ENCODE assay signal across 30 cellular contexts in the genomic region with DNA sequence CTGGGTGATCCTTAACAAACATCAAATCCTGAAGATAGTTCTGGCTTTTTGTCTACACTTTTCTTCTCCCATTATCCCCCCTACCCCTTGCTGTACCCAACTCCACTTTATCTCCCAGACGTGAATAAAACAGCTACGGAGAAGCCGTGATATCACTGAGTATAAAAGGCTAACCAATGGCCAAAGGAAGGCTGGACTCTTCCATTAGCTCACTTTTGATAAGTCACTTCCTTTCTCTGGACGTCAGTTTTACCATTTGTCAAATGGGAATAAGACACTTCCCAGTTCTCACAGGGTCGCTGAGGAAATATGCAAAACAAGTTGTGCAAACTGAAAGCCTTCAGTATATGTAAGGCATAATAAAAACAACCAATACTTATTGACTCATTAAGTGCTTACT. TPM values are rescaled to one million over a fixed set of nuclear protein-coding genes. Genes with fewer than 3 reads are reported as not detected.
A peak's percentile ranks its signal among the peaks of the same experiment; 100 is the strongest.
DNase-seq lines count a peak whose midpoint lies in the region; ATAC-seq, FAIRE-seq and TF ChIP-seq lines count a peak whose summit lies in the region.
"Had no signal": no experiment of that assay in that cellular context is flagged by ENCODE, and none has a peak within 500 bp of the region (broad histone marks: within the 10 kb centered on the region; RNA-seq: fewer than 3 reads in every experiment).

No MANE protein-coding gene starts in this region.

- peak overlapping the region; percentile 30; the same call in 1 of the 2 replicates for H2AK5ac ChIP-seq in IMR-90 (ENCODE audit: low read depth, low read length)

- no peak for TF ChIP-seq RAD21 in IMR-90 (IDR thresholded peaks at IDR 0.05; ENCODE audit: low read length)

- no peaks in the 10 kb centered on the region for H3K79me2 ChIP-seq in astrocyte (ENCODE audit: insufficient read depth, low read length)
- H3K79me2 ChIP-seq in smooth muscle cell (ENCODE audit: low read depth) = no peaks in the 10 kb centered on the region

- no peak overlapping the region; the same call in 2 of the 3 replicates for H2BK15ac ChIP-seq in IMR-90 (ENCODE audit: low read depth, low read length)

- H3K9me3 Mint-ChIP-seq in astrocyte (ENCODE audit: unreplicated experiment) (no peaks in the 10 kb centered on the region), WTC11 (no peaks in the 10 kb centered on the region)
- H3K9me3 Mint-ChIP-seq: activated naive CD4-positive, alpha-beta T cell treated with anti-CD3 and anti-CD28 coated beads, Interleukin-2, amount 50 U/mL, for 24 hours; activated T-helper 1 cell treated with anti-CD3 and anti-CD28 coated beads, Interleukin-12 subunit alpha, Interleukin-12 subunit beta, Interleukin-2, Interleukin-4 antibody, amounts not matched to agents 30 ng/mL and 10 ng/mL and 1 ng/mL, durations not matched to agents 14 hours and 24 hours and 36 hours; CD8-positive, alpha-beta memory T cell; IgD-negative memory B cell had no signal

- H3K36me3 Mint-ChIP-seq in astrocyte (ENCODE audit: low read depth, unreplicated experiment) (no peaks in the 10 kb centered on the region), WTC11 (no peaks in the 10 kb centered on the region)
- H3K36me3 Mint-ChIP-seq: activated naive CD4-positive, alpha-beta T cell treated with anti-CD3 and anti-CD28 coated beads, Interleukin-2, amount 50 U/mL, for 24 hours; CD8-positive, alpha-beta memory T cell; IgD-negative memory B cell had no signal

- H2AK9ac ChIP-seq in IMR-90 (replicated peaks; ENCODE audit: low read depth, low read length, poor library complexity) = no peak overlapping the region

- no peak overlapping the region for H3K14ac ChIP-seq in IMR-90 (replicated peaks; ENCODE audit: low read depth, low read length)

- H3K4me2 ChIP-seq in IMR-90 (ENCODE audit: low read depth, low read length) (peak overlapping the region; percentile 16; the same call in 1 of the 2 replicates), astrocyte (ENCODE audit: low read length) (peak overlapping the region; percentile 78), smooth muscle cell (peak overlapping the region; percentile 32)

- H3K4me3 Mint-ChIP-seq in astrocyte (ENCODE audit: unreplicated experiment) = peak overlapping the region; percentile 54
- H3K4me3 Mint-ChIP-seq in WTC11 = no peak overlapping the region
- H3K4me3 Mint-ChIP-seq: activated naive CD4-positive, alpha-beta T cell treated with anti-CD3 and anti-CD28 coated beads, Interleukin-2, amount 50 U/mL, for 24 hours; activated T-helper 1 cell treated with anti-CD3 and anti-CD28 coated beads, Interleukin-12 subunit alpha, Interleukin-12 subunit beta, Interleukin-2, Interleukin-4 antibody, amounts not matched to agents 30 ng/mL and 10 ng/mL and 1 ng/mL, durations not matched to agents 14 hours and 24 hours and 36 hours; CD8-positive, alpha-beta memory T cell; IgD-negative memory B cell; neural crest cell had no signal

- H4K20me1 ChIP-seq in IMR-90 (ENCODE audit: insufficient read depth, low read length) (no peaks in the 10 kb centered on the region), astrocyte (ENCODE audit: insufficient read depth, low read length) (no peaks in the 10 kb centered on the region), smooth muscle cell (ENCODE audit: low read depth) (no peaks in the 10 kb centered on the region)

- WGBS in IMR-90 (ENCODE audit: extremely low coverage in 2 of 2, insufficient read length in 1 of 2), 2 experiments = no CpG with 5 or more reads among the region's 5 CpGs
- WGBS in smooth muscle cell (ENCODE audit: low lambda C conversion rate) = 50% methylated on average over 5 of the region's 5 CpGs

- CTCF ChIA-PET in IMR-90 (lab: Yijun Ruan, JAX) = interaction anchor here (2.3 kb wide), 1 partner anchor 51 kb away, joined by 6 read pairs; no protein-coding TSS in a partner anchor
- CTCF ChIA-PET in WTC11 (lab: Charles Lee) = no interaction called here

- dilution Hi-C loops in IMR-90 (cut with HindIII; ENCODE audit: low sequenced_read_pairs, unreplicated experiment) = no loop called here

- H3K27me3 Mint-ChIP-seq in astrocyte (ENCODE audit: low read depth, unreplicated experiment) = peaks cover 1% of the 10 kb centered on the region
- H3K27me3 Mint-ChIP-seq in WTC11 (ENCODE audit: low read depth) = no peaks in the 10 kb centered on the region
- H3K27me3 Mint-ChIP-seq: activated naive CD4-positive, alpha-beta T cell treated with anti-CD3 and anti-CD28 coated beads, Interleukin-2, amount 50 U/mL, for 24 hours; CD8-positive, alpha-beta memory T cell; IgD-negative memory B cell had no signal

- H3K27ac ChIP-seq in IMR-90 (ENCODE audit: insufficient read depth, low read length) = no peak overlapping the region
- peak overlapping the region; percentile 84 for H3K27ac ChIP-seq in astrocyte (ENCODE audit: low read depth, low read length)
- H3K27ac ChIP-seq in smooth muscle cell (ENCODE audit: low read depth) = peak overlapping the region; percentile 85
- H3K27ac ChIP-seq: esophagus muscularis mucosa, sigmoid colon, transverse colon had no signal

- H3K36me3 ChIP-seq in IMR-90 (ENCODE audit: control insufficient read depth, insufficient read depth, low read length) = no peaks in the 10 kb centered on the region
- no peaks in the 10 kb centered on the region for H3K36me3 ChIP-seq in astrocyte (ENCODE audit: insufficient read depth, low read length)
- H3K36me3 ChIP-seq in smooth muscle cell (ENCODE audit: low read depth) = no peaks in the 10 kb centered on the region
- H3K36me3 ChIP-seq: esophagus muscularis mucosa, sigmoid colon, transverse colon had no signal

- H3K27me3 ChIP-seq in IMR-90 (ENCODE audit: control insufficient read depth, insufficient read depth, low read length) = no peaks in the 10 kb centered on the region
- H3K27me3 ChIP-seq in astrocyte (ENCODE audit: insufficient read depth, low read length) = no peaks in the 10 kb centered on the region
- H3K27me3 ChIP-seq in smooth muscle cell (ENCODE audit: low read depth) = no peaks in the 10 kb centered on the region
- H3K27me3 ChIP-seq: esophagus muscularis mucosa, sigmoid colon, transverse colon had no signal

- H2BK5ac ChIP-seq in IMR-90 (ENCODE audit: low read depth, low read length, poor library complexity, severe bottlenecking) = peak overlapping the region; percentile 29

- no peak for FAIRE-seq in astrocyte (lab: Jason Lieb, UNC)

- 0 out of 2 replicates have a peak overlapping the region, but pooled peaks have one; percentile 16 for H4K91ac ChIP-seq in IMR-90 (ENCODE audit: insufficient read depth, low read depth, low read length)

- no peak overlapping the region for H3K56ac ChIP-seq in IMR-90 (ENCODE audit: extremely low read depth, insufficient read depth, low read length)

- no TSS peak for BruUV-seq in IMR-90 (replicated peaks; lab: Mats Ljungman, UMichigan)

- H3K4ac ChIP-seq in IMR-90 (ENCODE audit: low read depth, low read length) = peak overlapping the region; percentile 30; the same call in 1 of the 2 replicates

- no peak overlapping the region for H3K23ac ChIP-seq in IMR-90 (ENCODE audit: low read depth, low read length)

- intact Hi-C loops in IMR-90 (cut with micrococcal nuclease) = no loop called here

- H2AFZ ChIP-seq in IMR-90 (replicated peaks; ENCODE audit: low read length, poor library complexity) (no peak overlapping the region), astrocyte (ENCODE audit: low read depth, low read length) (peak overlapping the region; percentile 24), smooth muscle cell (ENCODE audit: low read depth) (no peak overlapping the region)

- in situ Hi-C loops in IMR-90 (cut with MboI; ENCODE audit: low sequenced_read_pairs) = no loop called here

- peaks cover 8% of the 10 kb centered on the region for H3K4me1 Mint-ChIP-seq in astrocyte (ENCODE audit: low read depth, unreplicated experiment)
- peaks cover 10% of the 10 kb centered on the region for H3K4me1 Mint-ChIP-seq in WTC11
- H3K4me1 Mint-ChIP-seq: activated naive CD4-positive, alpha-beta T cell treated with anti-CD3 and anti-CD28 coated beads, Interleukin-2, amount 50 U/mL, for 24 hours; CD8-positive, alpha-beta memory T cell; IgD-negative memory B cell; neural crest cell had no signal

- no peak overlapping the region for H4K8ac ChIP-seq in IMR-90 (ENCODE audit: low read depth in 2 of 2, low read length in 2 of 2)

- no peak for TF ChIP-seq CTCF in IMR-90 (conservative IDR thresholded peaks at IDR 0.05; ENCODE audit: low read depth, low read length)
- no peak for TF ChIP-seq CTCF in astrocyte (IDR thresholded peaks at IDR 0.05; ENCODE audit: insufficient read depth, low read depth, low read length)
- no peak for TF ChIP-seq CTCF in fibroblast of mammary gland (conservative IDR thresholded peaks at IDR 0.05; ENCODE audit: control insufficient read depth, insufficient read depth, low read depth, low read length)
- no peak for TF ChIP-seq CTCF in smooth muscle cell (IDR thresholded peaks at IDR 0.05; ENCODE audit: borderline replicate concordance, insufficient read depth, poor library complexity, severe bottlenecking)
- no peak for TF ChIP-seq CTCF in WTC11 (IDR thresholded peaks at IDR 0.05)

- H3K9me3 ChIP-seq in IMR-90 (ENCODE audit: control insufficient read depth, insufficient read depth, low read length) (no peaks in the 10 kb centered on the region), astrocyte (ENCODE audit: insufficient read depth, low read depth, low read length) (no peaks in the 10 kb centered on the region), smooth muscle cell (replicated peaks; ENCODE audit: low read depth) (peaks cover 3% of the 10 kb centered on the region)
- H3K9me3 ChIP-seq: esophagus muscularis mucosa, sigmoid colon, transverse colon had no signal

- H3K9ac ChIP-seq in IMR-90 (ENCODE audit: low read depth, low read length) (no peak overlapping the region), astrocyte (ENCODE audit: low read length) (peak overlapping the region; percentile 43), smooth muscle cell (ENCODE audit: low read depth) (no peak overlapping the region)

- H4K5ac ChIP-seq in IMR-90 (ENCODE audit: low read depth, low read length) = no peak overlapping the region

- no peak overlapping the region for H3K4me3 ChIP-seq in IMR-90 (ENCODE audit: insufficient read depth, low read depth, low read length)
- H3K4me3 ChIP-seq in astrocyte (ENCODE audit: insufficient read depth, low read depth, low read length) = peak overlapping the region; percentile 37
- H3K4me3 ChIP-seq in fibroblast of mammary gland (ENCODE audit: control insufficient read depth, low read depth, low read length) = no peak overlapping the region
- no peak overlapping the region for H3K4me3 ChIP-seq in smooth muscle cell
- H3K4me3 ChIP-seq: esophagus muscularis mucosa, lung, sigmoid colon, transverse colon had no signal

- H3K18ac ChIP-seq in IMR-90 (ENCODE audit: low read depth, low read length) = peak overlapping the region; percentile 53; the same call in 1 of the 2 replicates

- POLR2A ChIA-PET in IMR-90 (lab: Charles Lee; ENCODE audit: unreplicated experiment) = no interaction called here
- POLR2A ChIA-PET in WTC11 (lab: Charles Lee) = no interaction called here

- H3K27ac Mint-ChIP-seq in astrocyte (ENCODE audit: unreplicated experiment) (no peak overlapping the region), WTC11 (no peak overlapping the region)
- H3K27ac Mint-ChIP-seq: activated naive CD4-positive, alpha-beta T cell treated with anti-CD3 and anti-CD28 coated beads, Interleukin-2, amount 50 U/mL, for 24 hours; activated T-helper 1 cell treated with anti-CD3 and anti-CD28 coated beads, Interleukin-12 subunit alpha, Interleukin-12 subunit beta, Interleukin-2, Interleukin-4 antibody, amounts not matched to agents 30 ng/mL and 10 ng/mL and 1 ng/mL, durations not matched to agents 14 hours and 24 hours and 36 hours; CD8-positive, alpha-beta memory T cell; IgD-negative memory B cell had no signal

- no peak for ATAC-seq in IMR-90 (ENCODE audit: low read depth)
- ATAC-seq in WTC11 = no peak
- no peak for ATAC-seq in GM21737 (IDR thresholded peaks at IDR 0.05; ENCODE audit: unreplicated experiment)
- no peak for ATAC-seq in HG02870 (IDR thresholded peaks at IDR 0.05; ENCODE audit: unreplicated experiment)
- ATAC-seq: Right ventricle myocardium inferior had no signal

- no peaks in the 10 kb centered on the region; the same call in 1 of the 2 replicates for H3K9me1 ChIP-seq in IMR-90 (ENCODE audit: insufficient read depth, low read length)

- peak overlapping the region; percentile 56; the same call in 1 of the 2 replicates for H2BK120ac ChIP-seq in IMR-90 (ENCODE audit: low read depth, low read length)

- TF ChIP-seq POLR2A in IMR-90 (IDR thresholded peaks at IDR 0.05; ENCODE audit: low read depth, low read length) = no peak

- no peaks in the 10 kb centered on the region for H3F3A ChIP-seq in smooth muscle cell (ENCODE audit: low read depth)

- H3K79me1 ChIP-seq in IMR-90 (ENCODE audit: low read depth in 1 of 2, low read length in 2 of 2) = no peaks in the 10 kb centered on the region

- no peaks in the 10 kb centered on the region for H3K4me1 ChIP-seq in IMR-90 (ENCODE audit: control insufficient read depth, insufficient read depth, low read length)
- peaks cover 13% of the 10 kb centered on the region for H3K4me1 ChIP-seq in astrocyte (ENCODE audit: insufficient read depth, low read length)
- H3K4me1 ChIP-seq in smooth muscle cell (ENCODE audit: low read depth) = no peaks in the 10 kb centered on the region
- H3K4me1 ChIP-seq: esophagus muscularis mucosa, sigmoid colon, transverse colon had no signal

- H2BK20ac ChIP-seq in IMR-90 (ENCODE audit: low read depth, low read length) = 0 out of 2 replicates have a peak overlapping the region, but pooled peaks have one; percentile 51

- DNase-seq in IMR-90 (peak; percentile 12), astrocyte (ENCODE audit: low read depth) (peak; percentile 22), fibroblast of mammary gland (ENCODE audit: low read depth) (peak; percentile 84), smooth muscle cell (lab: John Stamatoyannopoulos, UW; ENCODE audit: unreplicated experiment) (no peak), WTC11 (ENCODE audit: low spot score) (no peak)
- DNase-seq: activated CD4-positive, alpha-beta T cell treated with anti-CD3 and anti-CD28 coated beads, Interleukin-2, amount 50 U/mL, for 4 hours; AML-193; aorta; CD8-positive, alpha-beta memory T cell; DMS153; effector memory CD4-positive, alpha-beta T cell; GDM1; H7; NCI-H1105 treated with DMSO at 0.1 percent for 48 hours; NCI-H2029 treated with DMSO at 0.1 percent for 48 hours; NCI-H82; sigmoid colon; stimulated activated CD8-positive, alpha-beta memory T cell treated with anti-CD3 and anti-CD28 coated beads, Interleukin-4, amount 100 ng/mL, for 48 hours; T1000; transverse colon had no signal

RNA-seq across cellular contexts. Expression of a gene that starts 38.6 kb away (rescaled TPM):
- total RNA-seq in IMR-90 (2012; rRNA removed) (22.8 and 23.8 TPM in 2 replicates), astrocyte (20.8 and 25.3 TPM in 2 replicates), smooth muscle cell (7.6 and 12.7 TPM in 2 replicates), WTC11 (2021) (9.1 to 11.9 TPM (median 9.3 TPM) in 3 replicates)
- polyA plus RNA-seq in IMR-90 (2012; rRNA removed) (12.7 and 14.7 TPM in 2 replicates), smooth muscle cell (4.3 and 6.2 TPM in 2 replicates)
- 6.7 and 7.7 TPM in 2 replicates for polyA plus RNA-seq in IMR-90 (2012; cell fraction: cytosol; rRNA removed)
- 21.7 and 53.1 TPM in 2 replicates for polyA plus RNA-seq in IMR-90 (2012; cell fraction: nucleus; rRNA removed; ENCODE audit: low replicate concordance)
- total RNA-seq: M059J had no signal
- polyA plus RNA-seq: CD8-positive, alpha-beta memory T cell; IgD-negative memory B cell had no signal

Comparison
In these comparisons a context has a peak if more than half of its experiments do, and no peak if none do; other contexts are left out.
1. DNase-seq: peak in IMR-90 (single experiment), astrocyte (single experiment) and fibroblast of mammary gland (single experiment); none in smooth muscle cell (single experiment) and WTC11 (single experiment).
2. H3K4me2 ChIP-seq: peak in every context shown above with its lines; median percentile 78 in astrocyte; 32 in smooth muscle cell; 16 in IMR-90.